Comparison of ENCODE assay signal across 8 cellular contexts in genomic region chr1:108877858-108878257, GRCh38. TPM values are rescaled to one million over a fixed set of nuclear protein-coding genes. Genes with fewer than 3 reads are reported as not detected.
DNase-seq lines count a peak whose midpoint lies in the region; TF ChIP-seq lines count a peak whose summit lies in the region.

No MANE protein-coding gene starts in this region.

- intact Hi-C loops in activated T-helper 1 cell treated with anti-CD3 and anti-CD28 coated beads, Interleukin-12 subunit alpha, Interleukin-12 subunit beta, Interleukin-2, Interleukin-4 antibody, amounts not matched to agents 30 ng/mL and 10 ng/mL and 1 ng/mL, durations not matched to agents 14 hours and 24 hours and 36 hours (cut with micrococcal nuclease), result loop anchor here (1.0 to 5.0 kb wide), 6 partner anchors 85 to 234 kb away; partner anchors contain the start of genes CLCC1, ELAPOR1, PRPF38B and WDR47
- intact Hi-C loops in stomach (cut with DNase I; ENCODE audit: low total_unique reads) (no loop called here), thyroid gland (cut with DNase I) (no loop called here)

- H3K9me3 Mint-ChIP-seq in activated T-helper 1 cell treated with anti-CD3 and anti-CD28 coated beads, Interleukin-12 subunit alpha, Interleukin-12 subunit beta, Interleukin-2, Interleukin-4 antibody, amounts not matched to agents 30 ng/mL and 10 ng/mL and 1 ng/mL, durations not matched to agents 14 hours and 24 hours and 36 hours, result no peaks in the 10 kb centered on the region

- peaks cover 6% of the 10 kb centered on the region for H3K27me3 Mint-ChIP-seq in activated T-helper 1 cell treated with anti-CD3 and anti-CD28 coated beads, Interleukin-12 subunit alpha, Interleukin-12 subunit beta, Interleukin-2, Interleukin-4 antibody, amounts not matched to agents 30 ng/mL and 10 ng/mL and 1 ng/mL, durations not matched to agents 14 hours and 24 hours and 36 hours (ENCODE audit: insufficient read depth)

- H3K4me3 ChIP-seq in H7 (ENCODE audit: insufficient read depth, low read depth, low read length) (peak overlapping the region; percentile 96), stomach (peak overlapping the region; percentile 88 to 97 (median 90)), thyroid gland (replicated peaks in 1 of 3) (peak overlapping the region in 1 of 3 donors; percentile 69)

- TF ChIP-seq CTCF in stomach (IDR thresholded peaks at IDR 0.05) (no peak), thyroid gland (IDR thresholded peaks at IDR 0.05) (no peak)

- no peak for TF ChIP-seq EP300 in stomach (IDR thresholded peaks at IDR 0.05)

- H3K27me3 ChIP-seq in H7 (ENCODE audit: control insufficient read depth, insufficient read depth, low read length), result peaks cover 12% of the 10 kb centered on the region; the same call in 1 of the 2 replicates
- H3K27me3 ChIP-seq in stomach, result no peaks in the 10 kb centered on the region
- no peaks in the 10 kb centered on the region for H3K27me3 ChIP-seq in thyroid gland

- TF ChIP-seq POLR2A in stomach (IDR thresholded peaks at IDR 0.05), result no peak
- no peak for TF ChIP-seq POLR2A in thyroid gland (IDR thresholded peaks at IDR 0.05)

- peak; percentile 12 for DNase-seq in AG20443 (ENCODE audit: low spot score)
- DNase-seq in H7, result peak; percentile 27
- no peak for DNase-seq in activated T-helper 1 cell treated with anti-CD3 and anti-CD28 coated beads, Interleukin-12 subunit alpha, Interleukin-12 subunit beta, Interleukin-2, Interleukin-4 antibody, amounts not matched to agents 30 ng/mL and 10 ng/mL and 1 ng/mL, durations not matched to agents 14 hours and 24 hours and 36 hours (ENCODE audit: low spot score)
- DNase-seq in inferior parietal cortex (ENCODE audit: extremely low spot score), result peak; percentile 53
- DNase-seq in stomach, result no peak
- DNase-seq in D341Med (ENCODE audit: low spot score), result no peak
- no peak for DNase-seq in thyroid gland
- no peak for DNase-seq in SIG-M5 treated with dmso at 0.1 percent for 504 hours (lab: John Stamatoyannopoulos, UW; ENCODE audit: unreplicated experiment)

- no peaks in the 10 kb centered on the region for H3K9me3 ChIP-seq in stomach
- H3K9me3 ChIP-seq in thyroid gland, result no peaks in the 10 kb centered on the region

- H3K36me3 Mint-ChIP-seq in activated T-helper 1 cell treated with anti-CD3 and anti-CD28 coated beads, Interleukin-12 subunit alpha, Interleukin-12 subunit beta, Interleukin-2, Interleukin-4 antibody, amounts not matched to agents 30 ng/mL and 10 ng/mL and 1 ng/mL, durations not matched to agents 14 hours and 24 hours and 36 hours (ENCODE audit: low read depth), result peaks cover 11% of the 10 kb centered on the region

- H3K4me1 Mint-ChIP-seq in activated T-helper 1 cell treated with anti-CD3 and anti-CD28 coated beads, Interleukin-12 subunit alpha, Interleukin-12 subunit beta, Interleukin-2, Interleukin-4 antibody, amounts not matched to agents 30 ng/mL and 10 ng/mL and 1 ng/mL, durations not matched to agents 14 hours and 24 hours and 36 hours (ENCODE audit: low read depth), result peaks cover 45% of the 10 kb centered on the region

- WGBS in stomach, 5 donors, result 5 to 12% (median 7%) methylated on average over 8 of the region's 8 CpGs
- WGBS in thyroid gland, 2 donors, result 9 to 14% methylated on average over 8 of the region's 8 CpGs

- H3K27ac Mint-ChIP-seq in activated T-helper 1 cell treated with anti-CD3 and anti-CD28 coated beads, Interleukin-12 subunit alpha, Interleukin-12 subunit beta, Interleukin-2, Interleukin-4 antibody, amounts not matched to agents 30 ng/mL and 10 ng/mL and 1 ng/mL, durations not matched to agents 14 hours and 24 hours and 36 hours, result no peak overlapping the region

- peaks cover 0 to 18% (median 17%) of the 10 kb centered on the region in 4 donors for H3K4me1 ChIP-seq in stomach
- H3K4me1 ChIP-seq in thyroid gland, result no peaks in the 10 kb centered on the region

- no peaks in the 10 kb centered on the region for H3K36me3 ChIP-seq in H7 (replicated peaks; ENCODE audit: control insufficient read depth, insufficient read depth, low read length)
- H3K36me3 ChIP-seq in stomach, result no peaks in the 10 kb centered on the region
- H3K36me3 ChIP-seq in thyroid gland, result no peaks in the 10 kb centered on the region

- H3K27ac ChIP-seq in stomach, result peak overlapping the region in 4 of 5 donors; percentile 75 to 89 (median 82)
- peak overlapping the region in 1 of 3 donors; percentile 68 for H3K27ac ChIP-seq in thyroid gland

- peak overlapping the region; percentile 89 for H3K4me3 Mint-ChIP-seq in activated T-helper 1 cell treated with anti-CD3 and anti-CD28 coated beads, Interleukin-12 subunit alpha, Interleukin-12 subunit beta, Interleukin-2, Interleukin-4 antibody, amounts not matched to agents 30 ng/mL and 10 ng/mL and 1 ng/mL, durations not matched to agents 14 hours and 24 hours and 36 hours

RNA-seq across cellular contexts. Expression of gene GPSM2, which starts 1.1 kb away (rescaled TPM):
- 31.2 and 34.5 TPM in 2 replicates for total RNA-seq in H7 (2014; rRNA removed; shearing (Covaris generic))
- 8.4 and 9.5 TPM in 2 replicates for total RNA-seq in activated T-helper 1 cell treated with anti-CD3 and anti-CD28 coated beads, Interleukin-12 subunit alpha, Interleukin-12 subunit beta, Interleukin-2, Interleukin-4 antibody, amounts not matched to agents 30 ng/mL and 10 ng/mL and 1 ng/mL, durations not matched to agents 14 hours and 24 hours and 36 hours
- total RNA-seq in stomach (10 to 100 TPM in 4 of 5 donors, 1 to 10 TPM in 1; 1.8 to 84.9 (median 21.4) TPM), thyroid gland (10 to 100 TPM in 1 of 4 donors, 1 to 10 TPM in 3; 1.3 to 15.5 (median 6.1) TPM)
- 10 to 100 TPM in 1 of 3 donors, 1 to 10 TPM in 2; 4.2 to 15.0 (median 6.6) TPM for polyA plus RNA-seq in stomach

RNA-seq across cellular contexts. Expression of gene AKNAD1, which starts 21.0 kb away (rescaled TPM):
- not detected in 2 replicates for total RNA-seq in H7 (2014; rRNA removed; shearing (Covaris generic))
- not detected in 2 replicates for total RNA-seq in activated T-helper 1 cell treated with anti-CD3 and anti-CD28 coated beads, Interleukin-12 subunit alpha, Interleukin-12 subunit beta, Interleukin-2, Interleukin-4 antibody, amounts not matched to agents 30 ng/mL and 10 ng/mL and 1 ng/mL, durations not matched to agents 14 hours and 24 hours and 36 hours
- total RNA-seq in stomach (1 to 10 TPM in 1 of 5 donors, not detected in 4; 2.0 TPM), thyroid gland (1 to 10 TPM in 1 of 4 donors, not detected in 3; 6.2 TPM)
- polyA plus RNA-seq in stomach, result under 1 TPM in 2 of 3 donors, not detected in 1; 0.28 to 0.37 TPM

Comparison
In these comparisons a context has a peak if more than half of its experiments do, and no peak if none do; other contexts are left out.
1. DNase-seq: peak in AG20443 (single experiment), H7 (single experiment) and inferior parietal cortex (single experiment); none in activated T-helper 1 cell treated with anti-CD3 and anti-CD28 coated beads, Interleukin-12 subunit alpha, Interleukin-12 subunit beta, Interleukin-2, Interleukin-4 antibody, amounts not matched to agents 30 ng/mL and 10 ng/mL and 1 ng/mL, durations not matched to agents 14 hours and 24 hours and 36 hours (single experiment), stomach (single experiment), D341Med (single experiment), thyroid gland (0 of 2) and SIG-M5 treated with dmso at 0.1 percent for 504 hours (single experiment).